ENCODE assay signal across 17 cellular contexts in the genomic region with DNA sequence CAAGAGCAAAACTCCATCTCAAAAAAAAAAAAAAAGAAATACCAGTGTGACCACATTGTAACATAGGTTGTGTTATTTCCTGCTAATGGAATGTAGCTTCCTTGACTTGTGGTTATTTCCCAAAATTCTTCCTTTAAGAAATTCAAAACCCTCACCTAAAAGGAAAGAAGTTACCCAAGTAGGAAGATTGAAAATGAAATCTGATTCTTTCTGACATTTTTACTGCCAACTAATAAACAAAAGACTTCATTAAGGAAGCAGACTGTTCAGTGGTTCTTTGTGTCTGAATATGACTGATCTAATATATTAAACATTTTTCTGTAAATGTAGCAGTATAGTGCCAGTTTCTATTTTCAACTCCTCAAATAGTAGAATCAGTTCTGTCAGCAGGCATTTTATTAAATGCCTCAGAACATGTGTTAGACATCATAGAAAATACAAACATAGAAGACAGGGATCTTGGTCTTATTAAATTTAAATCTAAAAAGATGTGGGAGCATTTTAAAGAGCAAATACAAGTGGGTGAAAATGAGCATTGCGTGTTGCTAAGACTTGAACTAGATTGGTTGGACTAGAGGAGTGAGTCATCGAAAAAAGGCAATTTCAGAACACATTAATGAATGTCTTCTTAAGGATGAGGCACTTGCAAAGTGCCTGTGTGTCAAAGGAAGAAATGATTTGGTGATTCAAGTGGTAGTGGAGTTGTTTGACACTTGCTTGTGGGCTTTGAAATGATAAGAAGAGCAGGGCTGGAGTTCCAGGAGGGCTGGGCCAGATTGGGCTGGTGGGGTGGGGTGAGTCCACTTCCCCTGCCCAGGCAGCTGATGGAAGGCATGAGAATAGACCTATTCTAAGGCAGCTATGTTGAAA. TPM values are rescaled to one million over a fixed set of nuclear protein-coding genes. Genes with fewer than 3 reads are reported as not detected.
DNase-seq lines count a peak whose midpoint lies in the region; ATAC-seq, FAIRE-seq and TF ChIP-seq lines count a peak whose summit lies in the region.
"Had no signal": no experiment of that assay in that cellular context is flagged by ENCODE, and none has a peak within 500 bp of the region (broad histone marks: within the 10 kb centered on the region; RNA-seq: fewer than 3 reads in every experiment).

No MANE protein-coding gene starts in this region.

- TF ChIP-seq CTCF in AG09319 (IDR thresholded peaks at IDR 0.05; ENCODE audit: low read depth, low read length) (no peak), H9 (conservative IDR thresholded peaks at IDR 0.05) (no peak), astrocyte (IDR thresholded peaks at IDR 0.05; ENCODE audit: insufficient read depth, low read depth, low read length) (no peak)

- no peak for FAIRE-seq in astrocyte (lab: Jason Lieb, UNC)
- FAIRE-seq: HepG2 had no signal

- H2BK20ac ChIP-seq in H9 (ENCODE audit: low read depth, low read length, poor library complexity, severe bottlenecking) = no peak overlapping the region

- H3K4me2 ChIP-seq in H9 (ENCODE audit: insufficient read depth, insufficient read length, low read length) (no peak overlapping the region), astrocyte (ENCODE audit: low read length) (no peak overlapping the region)

- H3K27me3 Mint-ChIP-seq in H9 (ENCODE audit: low read depth) (no peaks in the 10 kb centered on the region), astrocyte (ENCODE audit: low read depth, unreplicated experiment) (no peaks in the 10 kb centered on the region)
- H3K27me3 Mint-ChIP-seq in activated naive CD8-positive, alpha-beta T cell treated with anti-CD3 and anti-CD28 coated beads, Interleukin-2, amount 50 U/mL, for 24 hours = no peaks in the 10 kb centered on the region
- H3K27me3 Mint-ChIP-seq: CD4-positive, alpha-beta T cell; dendritic cell treated with granulocyte-macrophage colony-stimulating factor and Interleukin-4, amounts not matched to agents 40 ng/mL and 50 ng/mL, for 4 days had no signal

- no peak overlapping the region for H3K4me3 Mint-ChIP-seq in H9
- no peak overlapping the region for H3K4me3 Mint-ChIP-seq in astrocyte (ENCODE audit: unreplicated experiment)
- H3K4me3 Mint-ChIP-seq in activated naive CD8-positive, alpha-beta T cell treated with anti-CD3 and anti-CD28 coated beads, Interleukin-2, amount 50 U/mL, for 24 hours = no peak overlapping the region
- H3K4me3 Mint-ChIP-seq: activated T-cell treated with anti-CD3 and anti-CD28 coated beads, Interleukin-2, amount 50 U/mL, for 4 hours; CD4-positive, alpha-beta T cell; dendritic cell treated with granulocyte-macrophage colony-stimulating factor and Interleukin-4, amounts not matched to agents 40 ng/mL and 50 ng/mL, for 4 days had no signal

- peak overlapping the region in 2 of 3 experiments; percentile 49 to 50; a peak in 3 of 7 replicates for H3K27ac Mint-ChIP-seq in H9
- no peak overlapping the region for H3K27ac Mint-ChIP-seq in astrocyte (ENCODE audit: unreplicated experiment)
- no peak overlapping the region for H3K27ac Mint-ChIP-seq in activated naive CD8-positive, alpha-beta T cell treated with anti-CD3 and anti-CD28 coated beads, Interleukin-2, amount 50 U/mL, for 24 hours
- H3K27ac Mint-ChIP-seq: CD4-positive, alpha-beta T cell; dendritic cell treated with granulocyte-macrophage colony-stimulating factor and Interleukin-4, amounts not matched to agents 40 ng/mL and 50 ng/mL, for 4 days had no signal

- no peak overlapping the region for H2AFZ ChIP-seq in H9 (ENCODE audit: low read length)
- no peak overlapping the region for H2AFZ ChIP-seq in astrocyte (ENCODE audit: low read depth, low read length)

- no peaks in the 10 kb centered on the region for H3K9me3 ChIP-seq in H9 (ENCODE audit: control insufficient read depth, low read depth, low read length)
- no peaks in the 10 kb centered on the region for H3K9me3 ChIP-seq in astrocyte (ENCODE audit: insufficient read depth, low read depth, low read length)
- H3K9me3 ChIP-seq: left lung had no signal

- no peak overlapping the region for H3K23ac ChIP-seq in H9 (ENCODE audit: insufficient read length, low read depth, low read length)

- H3K79me1 ChIP-seq in H9 (ENCODE audit: insufficient read depth, low read depth, low read length, poor library complexity, severe bottlenecking) = peaks cover 7% of the 10 kb centered on the region

- no peak overlapping the region for H4K91ac ChIP-seq in H9 (ENCODE audit: insufficient read length, low read depth, low read length)

- H4K20me1 ChIP-seq in H9 (ENCODE audit: control insufficient read depth, insufficient read depth, insufficient read length) = no peaks in the 10 kb centered on the region
- no peaks in the 10 kb centered on the region for H4K20me1 ChIP-seq in astrocyte (ENCODE audit: insufficient read depth, low read length)

- H3K4me1 Mint-ChIP-seq in H9 (peaks cover 29 to 38% of the 10 kb centered on the region in 2 experiments), astrocyte (ENCODE audit: low read depth, unreplicated experiment) (peaks cover 32% of the 10 kb centered on the region)
- H3K4me1 Mint-ChIP-seq in activated naive CD8-positive, alpha-beta T cell treated with anti-CD3 and anti-CD28 coated beads, Interleukin-2, amount 50 U/mL, for 24 hours = peaks cover 8% of the 10 kb centered on the region

- H3K79me2 ChIP-seq in H9 (ENCODE audit: insufficient read depth, low read length) (peaks cover 12% of the 10 kb centered on the region; the same call in 1 of the 2 replicates), astrocyte (ENCODE audit: insufficient read depth, low read length) (peaks cover 21% of the 10 kb centered on the region)

- no peak overlapping the region for H3T11ph ChIP-seq in H9 (ENCODE audit: low read length)

- H3K27me3 ChIP-seq in H9 (ENCODE audit: insufficient read depth, low read length) (no peaks in the 10 kb centered on the region), astrocyte (ENCODE audit: insufficient read depth, low read length) (no peaks in the 10 kb centered on the region)
- H3K27me3 ChIP-seq: left lung had no signal

- no peak overlapping the region for H2AK5ac ChIP-seq in H9 (ENCODE audit: insufficient read length, low read length)

- no peak for ATAC-seq in activated naive CD8-positive, alpha-beta T cell treated with anti-CD3 and anti-CD28 coated beads, Interleukin-2, amount 50 U/mL, for 24 hours
- ATAC-seq: activated T-cell treated with anti-CD3 and anti-CD28 coated beads, Interleukin-2, amount 50 U/mL, for 4 hours; HepG2; left lung had no signal

- H3K4me1 ChIP-seq in H9 (ENCODE audit: insufficient read depth, low read length) (peaks cover 11% of the 10 kb centered on the region; the same call in 1 of the 2 replicates), astrocyte (ENCODE audit: insufficient read depth, low read length) (no peaks in the 10 kb centered on the region)
- H3K4me1 ChIP-seq: left lung had no signal

- H3K9me3 Mint-ChIP-seq in H9 (no peaks in the 10 kb centered on the region), astrocyte (ENCODE audit: unreplicated experiment) (no peaks in the 10 kb centered on the region)
- H3K9me3 Mint-ChIP-seq in activated naive CD8-positive, alpha-beta T cell treated with anti-CD3 and anti-CD28 coated beads, Interleukin-2, amount 50 U/mL, for 24 hours = no peaks in the 10 kb centered on the region
- H3K9me3 Mint-ChIP-seq: activated T-cell treated with anti-CD3 and anti-CD28 coated beads, Interleukin-2, amount 50 U/mL, for 4 hours; CD4-positive, alpha-beta T cell; dendritic cell treated with granulocyte-macrophage colony-stimulating factor and Interleukin-4, amounts not matched to agents 40 ng/mL and 50 ng/mL, for 4 days had no signal

- H3K14ac ChIP-seq in H9 (ENCODE audit: insufficient read depth, low read length) = no peak overlapping the region

- no peak overlapping the region for H3K18ac ChIP-seq in H9 (ENCODE audit: insufficient read length, low read depth, low read length)

- no peaks in the 10 kb centered on the region for H3K23me2 ChIP-seq in H9 (ENCODE audit: insufficient read length, low read depth, low read length, poor library complexity, severe bottlenecking)

- no peak overlapping the region for H2BK120ac ChIP-seq in H9 (ENCODE audit: low read depth, low read length, poor library complexity, severe bottlenecking)

- H3K36me3 Mint-ChIP-seq in H9 (ENCODE audit: insufficient read depth in 1 of 3, low read depth in 3 of 3) (peaks cover 0 to 5% (median 0%) of the 10 kb centered on the region in 3 experiments; a peak in 1 of 7 replicates), astrocyte (ENCODE audit: low read depth, unreplicated experiment) (peaks cover 2% of the 10 kb centered on the region)
- H3K36me3 Mint-ChIP-seq in activated naive CD8-positive, alpha-beta T cell treated with anti-CD3 and anti-CD28 coated beads, Interleukin-2, amount 50 U/mL, for 24 hours (ENCODE audit: low read depth) = peaks cover 7% of the 10 kb centered on the region

- no peak overlapping the region for H3K27ac ChIP-seq in H9 (ENCODE audit: insufficient read length, low read depth, low read length)
- H3K27ac ChIP-seq in astrocyte (ENCODE audit: low read depth, low read length) = no peak overlapping the region
- H3K27ac ChIP-seq: left lung, VCaP had no signal

- H3K9ac ChIP-seq in H9 (ENCODE audit: extremely low read depth, insufficient read length, low read length) (no peak overlapping the region), astrocyte (ENCODE audit: low read length) (no peak overlapping the region)

- peak; percentile 35 for DNase-seq in AG09319 (ENCODE audit: extremely low read depth, low read depth)
- no peak for DNase-seq in H9
- DNase-seq in astrocyte (ENCODE audit: low read depth) = peak; percentile 68
- peak; percentile 49 for DNase-seq in foreskin melanocyte
- DNase-seq in DMS114 treated with DMSO at 0.1 percent for 48 hours (lab: John Stamatoyannopoulos, UW; ENCODE audit: unreplicated experiment) = no peak
- DNase-seq in HuH-7.5 (ENCODE audit: low spot score) = no peak
- no peak for DNase-seq in AG08395 (ENCODE audit: low spot score)
- no peak for DNase-seq in activated naive CD8-positive, alpha-beta T cell treated with anti-CD3 and anti-CD28 coated beads, Interleukin-2, amount 50 U/mL, for 24 hours
- DNase-seq: activated T-cell treated with anti-CD3 and anti-CD28 coated beads, Interleukin-2, amount 50 U/mL, for 4 hours; CD4-positive, alpha-beta T cell; left lung; NCI-H1436 treated with DMSO at 0.1 percent for 48 hours; NCI-H524; SHP77 had no signal

- H3K4ac ChIP-seq in H9 (ENCODE audit: low read depth, low read length) = no peak overlapping the region

- H2BK5ac ChIP-seq in H9 (ENCODE audit: insufficient read length, low read length) = no peak overlapping the region

- H2BK15ac ChIP-seq in H9 (ENCODE audit: low read depth, low read length) = no peak overlapping the region

- H3K56ac ChIP-seq in H9 (ENCODE audit: insufficient read length, low read depth, low read length) = no peak overlapping the region

- no peak overlapping the region for H4K8ac ChIP-seq in H9 (replicated peaks; ENCODE audit: insufficient read length, low read depth, low read length)

- H3K36me3 ChIP-seq in astrocyte (ENCODE audit: insufficient read depth, low read length) = no peaks in the 10 kb centered on the region

- no CpG with 5 or more reads among the region's 2 CpGs for WGBS in H9 (ENCODE audit: extremely low coverage, insufficient read length, low lambda C conversion rate)

- no peak overlapping the region for H3K4me3 ChIP-seq in astrocyte (ENCODE audit: insufficient read depth, low read depth, low read length)
- H3K4me3 ChIP-seq: left lung had no signal

- H2BK12ac ChIP-seq in H9 (ENCODE audit: insufficient read length, low read depth, low read length) = no peak overlapping the region

- no peak overlapping the region for H4K5ac ChIP-seq in H9 (ENCODE audit: insufficient read length, low read depth, low read length)

RNA-seq across cellular contexts. Expression of gene PKP4, which starts 53.4 kb away (rescaled TPM):
- total RNA-seq in H9 (2021) (52.0 and 52.3 TPM in 2 replicates), astrocyte (34.0 and 38.4 TPM in 2 replicates)

RNA-seq across cellular contexts. Expression of gene CCDC148, which starts 53.6 kb away (rescaled TPM):
- total RNA-seq in H9 (2021) = 1.1 and 1.5 TPM in 2 replicates
- 1.4 and 2.4 TPM in 2 replicates for total RNA-seq in astrocyte
- total RNA-seq: CD4-positive, alpha-beta T cell had no signal

Comparison
In these comparisons a context has a peak if more than half of its experiments do, and no peak if none do; other contexts are left out.
1. DNase-seq: peak in AG09319 (single experiment), astrocyte (single experiment) and foreskin melanocyte (single experiment); none in H9 (single experiment), DMS114 treated with DMSO at 0.1 percent for 48 hours (single experiment), HuH-7.5 (single experiment), AG08395 (single experiment) and activated naive CD8-positive, alpha-beta T cell treated with anti-CD3 and anti-CD28 coated beads, Interleukin-2, amount 50 U/mL, for 24 hours (single experiment).
2. H3K27ac Mint-ChIP-seq: peak in H9 (2 of 3); none in astrocyte (single experiment) and activated naive CD8-positive, alpha-beta T cell treated with anti-CD3 and anti-CD28 coated beads, Interleukin-2, amount 50 U/mL, for 24 hours (single experiment).